8 cellular contexts compared by ENCODE assay signal in genomic region chr16:71311553-71312158, GRCh38. TPM values are rescaled to one million over a fixed set of nuclear protein-coding genes. Genes with fewer than 3 reads are reported as not detected.
DNase-seq lines count a peak whose midpoint lies in the region; ATAC-seq and TF ChIP-seq lines count a peak whose summit lies in the region.

No MANE protein-coding gene starts in this region.

- no peaks in the 10 kb centered on the region for H3K4me1 ChIP-seq in thyroid gland

- peak; percentile 3 for DNase-seq in activated naive CD4-positive, alpha-beta T cell treated with Interleukin-2 at 50 U/mL for 16 hours
- DNase-seq in activated naive CD4-positive, alpha-beta T cell treated with anti-CD3 and anti-CD28 coated beads, Interleukin-2, amount 50 U/mL, for 16 hours = no peak
- DNase-seq in LNCaP clone FGC (ENCODE audit: low read depth) (no peak), iPS-NIHi7 (ENCODE audit: extremely low spot score) (peak; percentile 79), thyroid gland (peak; percentile 8 to 15), NCI-H510A (lab: John Stamatoyannopoulos, UW) (no peak)
- DNase-seq in activated CD8-positive, alpha-beta memory T cell treated with anti-CD3 and anti-CD28 coated beads, Interleukin-2, amount 50 U/mL, for 48 hours = peak; percentile 53

- H3K27ac ChIP-seq in thyroid gland = no peak overlapping the region

- WGBS in thyroid gland, 2 donors = 19 to 23% methylated on average over 7 of the region's 7 CpGs

- H3K27me3 ChIP-seq in thyroid gland = no peaks in the 10 kb centered on the region

- H3K4me3 ChIP-seq in LNCaP clone FGC (ENCODE audit: low read depth, low read length) = no peak overlapping the region
- H3K4me3 ChIP-seq in thyroid gland (replicated peaks in 1 of 3) = no peak overlapping the region

- TF ChIP-seq CTCF in LNCaP clone FGC (IDR thresholded peaks at IDR 0.05; ENCODE audit: control insufficient read depth, extremely low read depth, insufficient read depth) (peak; percentile 94), thyroid gland (IDR thresholded peaks at IDR 0.05) (peak; percentile 36 to 73 (median 55))

- TF ChIP-seq POLR2A in thyroid gland (IDR thresholded peaks at IDR 0.05) = no peak

- no peaks in the 10 kb centered on the region for H3K9me3 ChIP-seq in thyroid gland

- H3K36me3 ChIP-seq in thyroid gland = no peaks in the 10 kb centered on the region

- intact Hi-C loops in thyroid gland (cut with DNase I) = no loop called here

- no peak for ATAC-seq in GM21576 (IDR thresholded peaks at IDR 0.05; ENCODE audit: unreplicated experiment)

RNA-seq across cellular contexts. Expression of gene CMTR2, which starts 22.5 kb away (rescaled TPM):
- 10 to 100 TPM; 33.9 to 52.8 (median 35.7) TPM for total RNA-seq in thyroid gland

RNA-seq across cellular contexts. Expression of gene CALB2, which starts 46.9 kb away (rescaled TPM):
- total RNA-seq in thyroid gland = under 1 TPM in 1 of 4 donors, not detected in 3; 0.81 TPM

Comparison
In these comparisons a context has a peak if more than half of its experiments do, and no peak if none do; other contexts are left out.
1. DNase-seq: peak in activated naive CD4-positive, alpha-beta T cell treated with Interleukin-2 at 50 U/mL for 16 hours (single experiment), activated CD8-positive, alpha-beta memory T cell treated with anti-CD3 and anti-CD28 coated beads, Interleukin-2, amount 50 U/mL, for 48 hours (single experiment), iPS-NIHi7 (single experiment) and thyroid gland (2 of 2); none in activated naive CD4-positive, alpha-beta T cell treated with anti-CD3 and anti-CD28 coated beads, Interleukin-2, amount 50 U/mL, for 16 hours (single experiment), LNCaP clone FGC (single experiment) and NCI-H510A (single experiment).